In the genomic region with DNA sequence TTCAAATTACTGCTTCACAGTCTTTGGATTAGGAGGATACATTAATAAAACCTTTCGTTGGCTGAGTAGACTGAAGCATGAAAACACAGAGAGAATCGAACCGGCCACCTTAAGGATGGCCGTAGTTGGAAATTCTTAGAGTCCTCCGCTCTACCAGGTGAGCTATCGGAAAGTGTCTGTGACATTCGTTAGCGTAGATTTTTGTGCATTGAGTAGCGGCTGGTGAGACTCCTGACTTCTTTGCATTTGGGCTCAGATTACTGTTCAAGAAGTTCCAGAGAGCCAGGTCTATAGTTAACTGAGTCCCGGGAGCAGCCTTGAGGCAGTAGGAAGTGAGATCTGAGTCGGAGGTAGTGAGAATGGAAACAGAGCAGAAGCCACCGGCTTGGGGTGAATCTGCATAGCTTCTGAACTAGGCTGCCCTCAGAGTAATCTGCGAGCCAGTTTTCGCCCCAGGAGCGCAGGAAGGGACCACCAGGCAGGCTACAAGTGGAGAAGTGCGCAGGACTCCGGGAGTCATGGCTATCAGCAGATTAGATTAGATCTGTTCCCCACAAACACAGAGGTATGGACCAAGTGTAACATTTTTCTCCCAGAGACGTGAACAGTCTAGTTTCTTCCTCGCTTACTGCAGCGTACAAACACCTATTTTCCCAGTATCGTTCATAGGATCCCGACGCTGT, we compare ENCODE assay signal across 1 cellular context.
TF ChIP-seq lines count a peak whose summit lies in the region.

No MANE protein-coding gene starts in this region.

TF ChIP-seq in GM23338, 12 proteins besides CTCF, POLR2A, EP300 and RAD21:
- TF ChIP-seq, protein P1, sequence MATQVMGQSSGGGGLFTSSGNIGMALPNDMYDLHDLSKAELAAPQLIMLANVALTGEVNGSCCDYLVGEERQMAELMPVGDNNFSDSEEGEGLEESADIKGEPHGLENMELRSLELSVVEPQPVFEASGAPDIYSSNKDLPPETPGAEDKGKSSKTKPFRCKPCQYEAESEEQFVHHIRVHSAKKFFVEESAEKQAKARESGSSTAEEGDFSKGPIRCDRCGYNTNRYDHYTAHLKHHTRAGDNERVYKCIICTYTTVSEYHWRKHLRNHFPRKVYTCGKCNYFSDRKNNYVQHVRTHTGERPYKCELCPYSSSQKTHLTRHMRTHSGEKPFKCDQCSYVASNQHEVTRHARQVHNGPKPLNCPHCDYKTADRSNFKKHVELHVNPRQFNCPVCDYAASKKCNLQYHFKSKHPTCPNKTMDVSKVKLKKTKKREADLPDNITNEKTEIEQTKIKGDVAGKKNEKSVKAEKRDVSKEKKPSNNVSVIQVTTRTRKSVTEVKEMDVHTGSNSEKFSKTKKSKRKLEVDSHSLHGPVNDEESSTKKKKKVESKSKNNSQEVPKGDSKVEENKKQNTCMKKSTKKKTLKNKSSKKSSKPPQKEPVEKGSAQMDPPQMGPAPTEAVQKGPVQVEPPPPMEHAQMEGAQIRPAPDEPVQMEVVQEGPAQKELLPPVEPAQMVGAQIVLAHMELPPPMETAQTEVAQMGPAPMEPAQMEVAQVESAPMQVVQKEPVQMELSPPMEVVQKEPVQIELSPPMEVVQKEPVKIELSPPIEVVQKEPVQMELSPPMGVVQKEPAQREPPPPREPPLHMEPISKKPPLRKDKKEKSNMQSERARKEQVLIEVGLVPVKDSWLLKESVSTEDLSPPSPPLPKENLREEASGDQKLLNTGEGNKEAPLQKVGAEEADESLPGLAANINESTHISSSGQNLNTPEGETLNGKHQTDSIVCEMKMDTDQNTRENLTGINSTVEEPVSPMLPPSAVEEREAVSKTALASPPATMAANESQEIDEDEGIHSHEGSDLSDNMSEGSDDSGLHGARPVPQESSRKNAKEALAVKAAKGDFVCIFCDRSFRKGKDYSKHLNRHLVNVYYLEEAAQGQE (IDR thresholded peaks at IDR 0.05; ENCODE audit: unreplicated experiment): no peak
- TF ChIP-seq NANOG (IDR thresholded peaks at IDR 0.05; ENCODE audit: borderline replicate concordance) (no peak), EZH2 (IDR thresholded peaks at IDR 0.05; ENCODE audit: low read depth, unreplicated experiment) (no peak), ZNF114 (CRISPR knock-in tag; IDR thresholded peaks at IDR 0.05) (no peak), ZNF462 (CRISPR knock-in tag; IDR thresholded peaks at IDR 0.05) (no peak), CREB1 (CRISPR knock-in tag; IDR thresholded peaks at IDR 0.05; ENCODE audit: low read depth) (no peak), EZH2phosphoT487 (IDR thresholded peaks at IDR 0.05; ENCODE audit: unreplicated experiment) (no peak)
- TF ChIP-seq, protein P2, sequence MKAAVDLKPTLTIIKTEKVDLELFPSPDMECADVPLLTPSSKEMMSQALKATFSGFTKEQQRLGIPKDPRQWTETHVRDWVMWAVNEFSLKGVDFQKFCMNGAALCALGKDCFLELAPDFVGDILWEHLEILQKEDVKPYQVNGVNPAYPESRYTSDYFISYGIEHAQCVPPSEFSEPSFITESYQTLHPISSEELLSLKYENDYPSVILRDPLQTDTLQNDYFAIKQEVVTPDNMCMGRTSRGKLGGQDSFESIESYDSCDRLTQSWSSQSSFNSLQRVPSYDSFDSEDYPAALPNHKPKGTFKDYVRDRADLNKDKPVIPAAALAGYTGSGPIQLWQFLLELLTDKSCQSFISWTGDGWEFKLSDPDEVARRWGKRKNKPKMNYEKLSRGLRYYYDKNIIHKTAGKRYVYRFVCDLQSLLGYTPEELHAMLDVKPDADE (IDR thresholded peaks at IDR 0.05): no peak
